ENCODE assay signal across 1 cellular context in genomic region chr11:92152245-92152644, GRCh38.
TF ChIP-seq lines count a peak whose summit lies in the region.

No MANE protein-coding gene starts in this region.

TF ChIP-seq in K562, 482 proteins besides CTCF, POLR2A, EP300 and RAD21 (continued from another document):
- TF ChIP-seq CEBPZ (IDR thresholded peaks at IDR 0.05; ENCODE audit: borderline replicate concordance, low read depth, low read length) (no peak), PPARD (CRISPR knock-in tag; IDR thresholded peaks at IDR 0.05) (no peak), SMARCE1 (IDR thresholded peaks at IDR 0.05) (no peak), HLTF (IDR thresholded peaks at IDR 0.05) (no peak)
TF ChIP-seq in K562: peak in this region for 0.
